3 cellular contexts compared by ENCODE assay signal in genomic region chr2:173305303-173305702, GRCh38.
TF ChIP-seq lines count a peak whose summit lies in the region.

No MANE protein-coding gene starts in this region.

TF ChIP-seq in HepG2, 621 proteins besides CTCF, POLR2A, EP300 and RAD21:
- TF ChIP-seq RFX5 (IDR thresholded peaks at IDR 0.05; ENCODE audit: low read depth, low read length) (no peak), FOSL2 (CRISPR knock-in tag; IDR thresholded peaks at IDR 0.05) (no peak), HMGXB4 (CRISPR knock-in tag; IDR thresholded peaks at IDR 0.05; ENCODE audit: borderline replicate concordance in 1 of 2, low read depth in 1 of 2) (no peak), MAFF (IDR thresholded peaks at IDR 0.05; ENCODE audit: low read depth, low read length) (peak; percentile 11; the same call in 1 of the 2 replicates), WIZ (CRISPR knock-in tag; IDR thresholded peaks at IDR 0.05) (no peak), ZNF839 (CRISPR knock-in tag; IDR thresholded peaks at IDR 0.05; ENCODE audit: borderline replicate concordance) (no peak)
TF ChIP-seq in HepG2: peak in this region for 1.

TF ChIP-seq in WTC11, 78 proteins besides CTCF, POLR2A, EP300 and RAD21:
- TF ChIP-seq, protein P1, sequence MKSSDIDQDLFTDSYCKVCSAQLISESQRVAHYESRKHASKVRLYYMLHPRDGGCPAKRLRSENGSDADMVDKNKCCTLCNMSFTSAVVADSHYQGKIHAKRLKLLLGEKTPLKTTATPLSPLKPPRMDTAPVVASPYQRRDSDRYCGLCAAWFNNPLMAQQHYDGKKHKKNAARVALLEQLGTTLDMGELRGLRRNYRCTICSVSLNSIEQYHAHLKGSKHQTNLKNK (CRISPR knock-in tag; IDR thresholded peaks at IDR 0.05), result no peak
- TF ChIP-seq ZNF423 (CRISPR knock-in tag; IDR thresholded peaks at IDR 0.05), result no peak
- TF ChIP-seq MXD4 (CRISPR knock-in tag; IDR thresholded peaks at IDR 0.05; ENCODE audit: borderline replicate concordance), result peak; percentile 59; the same call in 1 of the 2 replicates
- no peak for TF ChIP-seq HMGA2 (CRISPR knock-in tag; IDR thresholded peaks at IDR 0.05)
- no peak for TF ChIP-seq FOXK1 (CRISPR knock-in tag; IDR thresholded peaks at IDR 0.05)
- TF ChIP-seq ZNF425 (CRISPR knock-in tag; conservative IDR thresholded peaks at IDR 0.05), result no peak
- no peak for TF ChIP-seq ZNF232 (CRISPR knock-in tag; IDR thresholded peaks at IDR 0.05)
- TF ChIP-seq, protein P2, sequence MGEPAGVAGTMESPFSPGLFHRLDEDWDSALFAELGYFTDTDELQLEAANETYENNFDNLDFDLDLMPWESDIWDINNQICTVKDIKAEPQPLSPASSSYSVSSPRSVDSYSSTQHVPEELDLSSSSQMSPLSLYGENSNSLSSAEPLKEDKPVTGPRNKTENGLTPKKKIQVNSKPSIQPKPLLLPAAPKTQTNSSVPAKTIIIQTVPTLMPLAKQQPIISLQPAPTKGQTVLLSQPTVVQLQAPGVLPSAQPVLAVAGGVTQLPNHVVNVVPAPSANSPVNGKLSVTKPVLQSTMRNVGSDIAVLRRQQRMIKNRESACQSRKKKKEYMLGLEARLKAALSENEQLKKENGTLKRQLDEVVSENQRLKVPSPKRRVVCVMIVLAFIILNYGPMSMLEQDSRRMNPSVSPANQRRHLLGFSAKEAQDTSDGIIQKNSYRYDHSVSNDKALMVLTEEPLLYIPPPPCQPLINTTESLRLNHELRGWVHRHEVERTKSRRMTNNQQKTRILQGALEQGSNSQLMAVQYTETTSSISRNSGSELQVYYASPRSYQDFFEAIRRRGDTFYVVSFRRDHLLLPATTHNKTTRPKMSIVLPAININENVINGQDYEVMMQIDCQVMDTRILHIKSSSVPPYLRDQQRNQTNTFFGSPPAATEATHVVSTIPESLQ (CRISPR knock-in tag; IDR thresholded peaks at IDR 0.05), result no peak
- TF ChIP-seq ZNF263 (CRISPR knock-in tag; IDR thresholded peaks at IDR 0.05; ENCODE audit: low read depth), result no peak
- TF ChIP-seq, protein P3, sequence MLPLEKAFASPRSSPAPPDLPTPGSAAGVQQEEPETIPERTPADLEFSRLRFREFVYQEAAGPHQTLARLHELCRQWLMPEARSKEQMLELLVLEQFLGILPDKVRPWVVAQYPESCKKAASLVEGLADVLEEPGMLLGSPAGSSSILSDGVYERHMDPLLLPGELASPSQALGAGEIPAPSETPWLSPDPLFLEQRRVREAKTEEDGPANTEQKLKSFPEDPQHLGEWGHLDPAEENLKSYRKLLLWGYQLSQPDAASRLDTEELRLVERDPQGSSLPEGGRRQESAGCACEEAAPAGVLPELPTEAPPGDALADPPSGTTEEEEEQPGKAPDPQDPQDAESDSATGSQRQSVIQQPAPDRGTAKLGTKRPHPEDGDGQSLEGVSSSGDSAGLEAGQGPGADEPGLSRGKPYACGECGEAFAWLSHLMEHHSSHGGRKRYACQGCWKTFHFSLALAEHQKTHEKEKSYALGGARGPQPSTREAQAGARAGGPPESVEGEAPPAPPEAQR (CRISPR knock-in tag; IDR thresholded peaks at IDR 0.05), result 0 out of 2 replicates have a peak, but pooled peaks have one; percentile 54
- TF ChIP-seq, protein P4, sequence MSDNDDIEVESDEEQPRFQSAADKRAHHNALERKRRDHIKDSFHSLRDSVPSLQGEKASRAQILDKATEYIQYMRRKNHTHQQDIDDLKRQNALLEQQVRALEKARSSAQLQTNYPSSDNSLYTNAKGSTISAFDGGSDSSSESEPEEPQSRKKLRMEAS (CRISPR knock-in tag; IDR thresholded peaks at IDR 0.05), result no peak
- TF ChIP-seq FOXJ3 (CRISPR knock-in tag; IDR thresholded peaks at IDR 0.05; ENCODE audit: borderline replicate concordance), result no peak
- TF ChIP-seq PRRX2 (CRISPR knock-in tag; IDR thresholded peaks at IDR 0.05), result no peak
- no peak for TF ChIP-seq ZNF532 (CRISPR knock-in tag; IDR thresholded peaks at IDR 0.05; ENCODE audit: borderline replicate concordance)
TF ChIP-seq in WTC11: peak in this region for 2.

TF ChIP-seq in H1, 55 proteins besides CTCF, POLR2A, EP300 and RAD21:
- no peak for TF ChIP-seq SAP30 (IDR thresholded peaks at IDR 0.05; ENCODE audit: insufficient read depth, insufficient replicate concordance, low read length)
- no peak for TF ChIP-seq HDAC6 (IDR thresholded peaks at IDR 0.05; ENCODE audit: low read depth, low read length)
- no peak for TF ChIP-seq MAFK (IDR thresholded peaks at IDR 0.05; ENCODE audit: low read depth, low read length)
- no peak for TF ChIP-seq ASH2L (IDR thresholded peaks at IDR 0.05; ENCODE audit: low read length)
- no peak for TF ChIP-seq TAF1 (IDR thresholded peaks at IDR 0.05; ENCODE audit: low read depth, low read length)
- no peak for TF ChIP-seq RNF2 (IDR thresholded peaks at IDR 0.05; ENCODE audit: borderline replicate concordance, low read depth, low read length, missing control alignments, poor library complexity, severe bottlenecking)
